In the genomic region with DNA sequence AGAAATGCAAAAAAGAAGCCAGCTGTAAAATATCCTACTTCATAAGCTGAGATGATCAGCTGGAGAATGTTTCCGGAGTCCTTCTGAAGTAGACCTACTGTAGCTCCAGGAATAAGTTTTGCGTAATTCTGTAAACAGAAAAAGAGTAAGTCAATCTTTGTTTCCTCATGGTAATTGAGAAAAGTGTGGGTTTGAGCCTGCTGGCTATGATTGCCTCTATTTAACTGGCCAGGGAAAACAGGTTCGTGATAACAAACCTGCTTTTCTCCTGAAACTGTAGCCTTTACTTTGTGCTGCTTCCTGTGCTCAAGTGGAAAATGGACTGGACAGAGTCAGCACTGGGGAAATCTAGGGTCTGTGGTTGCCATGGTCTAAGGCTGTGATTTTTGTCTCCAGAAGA, we compare ENCODE assay signal across 20 cellular contexts. TPM values are rescaled to one million over a fixed set of nuclear protein-coding genes. Genes with fewer than 3 reads are reported as not detected.
DNase-seq lines count a peak whose midpoint lies in the region; ATAC-seq and TF ChIP-seq lines count a peak whose summit lies in the region.
"Had no signal": no experiment of that assay in that cellular context is flagged by ENCODE, and none has a peak within 500 bp of the region (broad histone marks: within the 10 kb centered on the region; RNA-seq: fewer than 3 reads in every experiment).

No MANE protein-coding gene starts in this region.

- intact Hi-C loops in lower lobe of right lung (cut with DNase I), result no loop called here

- H3K36me3 ChIP-seq in lower lobe of right lung, result peaks cover 6% of the 10 kb centered on the region
- H3K36me3 ChIP-seq in thoracic aorta, result no peaks in the 10 kb centered on the region
- H3K36me3 ChIP-seq: adrenal gland, BE2C, neutrophil, tibial nerve had no signal

- H3K27ac ChIP-seq in lower lobe of right lung (no peak overlapping the region), thoracic aorta (peak overlapping the region; percentile 14 to 61)
- H3K27ac ChIP-seq: adrenal gland, neutrophil, tibial nerve had no signal

- H3K4me1 ChIP-seq in lower lobe of right lung (peaks cover 7% of the 10 kb centered on the region), thoracic aorta (ENCODE audit: control insufficient read depth in 1 of 2, low read depth in 2 of 2) (peaks cover 12 to 29% of the 10 kb centered on the region in 2 donors)
- H3K4me1 ChIP-seq: adrenal gland, BE2C had no signal

- H3K27me3 ChIP-seq in lower lobe of right lung (ENCODE audit: low read depth), result peaks cover 3% of the 10 kb centered on the region
- no peaks in the 10 kb centered on the region for H3K27me3 ChIP-seq in thoracic aorta (replicated peaks; ENCODE audit: insufficient read depth)
- H3K27me3 ChIP-seq: adrenal gland, BE2C, tibial nerve had no signal

- no peaks in the 10 kb centered on the region for H3K9me3 ChIP-seq in lower lobe of right lung
- no peaks in the 10 kb centered on the region for H3K9me3 ChIP-seq in thoracic aorta
- H3K9me3 ChIP-seq: adrenal gland, BE2C, neutrophil, tibial nerve had no signal

- TF ChIP-seq CTCF in cardiac fibroblast (IDR thresholded peaks at IDR 0.05; ENCODE audit: low read depth, low read length) (no peak), lower lobe of right lung (IDR thresholded peaks at IDR 0.05) (no peak), thoracic aorta (IDR thresholded peaks at IDR 0.05) (no peak)

- peak; percentile 30 for DNase-seq in SIG-M5 treated with dmso at 0.1 percent for 504 hours (lab: John Stamatoyannopoulos, UW; ENCODE audit: unreplicated experiment)
- no peak for DNase-seq in SIG-M5 (lab: John Stamatoyannopoulos, UW)
- peak; percentile 21 to 45 for DNase-seq in cardiac fibroblast (ENCODE audit: low read depth in 2 of 2)
- DNase-seq in lower lobe of right lung, result no peak
- no peak for DNase-seq in thoracic aorta (ENCODE audit: low spot score)
- DNase-seq in DMS79 treated with DMSO at 0.1 percent for 48 hours (lab: John Stamatoyannopoulos, UW), result no peak
- DNase-seq in NK-92 (lab: John Stamatoyannopoulos, UW; ENCODE audit: unreplicated experiment), result no peak
- no peak for DNase-seq in KG1 (lab: John Stamatoyannopoulos, UW)
- DNase-seq: activated CD4-positive, alpha-beta memory T cell treated with anti-CD3 and anti-CD28 coated beads for 36 hours; activated gamma-delta T cell treated with Interleukin-2 at 50 U/mL for 16 hours; adrenal gland; BE2C; DMS79; immature natural killer cell; NCI-H1105; NCI-H2081 treated with DMSO at 0.1 percent for 48 hours; NCI-H446 treated with DMSO at 0.1 percent for 48 hours; stimulated activated CD4-positive, alpha-beta T cell treated with anti-CD3 and anti-CD28 coated beads, Interleukin-4, amount 100 ng/mL, for 4 hours had no signal

- H3K4me3 ChIP-seq in cardiac fibroblast (replicated peaks in 1 of 2; ENCODE audit: low read depth in 2 of 2, low read length in 2 of 2), result no peak overlapping the region
- no peak overlapping the region for H3K4me3 ChIP-seq in lower lobe of right lung
- no peak overlapping the region for H3K4me3 ChIP-seq in thoracic aorta
- H3K4me3 ChIP-seq: adrenal gland, tibial nerve had no signal

- peak; percentile 64 to 74 for ATAC-seq in lower lobe of right lung
- no peak for ATAC-seq in thoracic aorta (ENCODE audit: insufficient number of reproducible peaks, low FRiP score, low read depth)

RNA-seq across cellular contexts. Expression of gene ITGB6, which starts 58.1 kb away (rescaled TPM):
- 65.2 TPM for total RNA-seq in lower lobe of right lung
- total RNA-seq in thoracic aorta, result under 1 TPM in 1 of 2 donors, not detected in 1; 0.99 TPM
- total RNA-seq: activated CD4-positive, alpha-beta memory T cell treated with anti-CD3 and anti-CD28 coated beads for 36 hours; tibial nerve had no signal

Comparison
In these comparisons a context has a peak if more than half of its experiments do, and no peak if none do; other contexts are left out.
1. DNase-seq: peak in SIG-M5 treated with dmso at 0.1 percent for 504 hours (single experiment) and cardiac fibroblast (2 of 2); none in SIG-M5 (single experiment), lower lobe of right lung (single experiment), thoracic aorta (single experiment), DMS79 treated with DMSO at 0.1 percent for 48 hours (single experiment), NK-92 (single experiment) and KG1 (single experiment).
2. RNA of gene ITGB6, which starts 58.1 kb away (total RNA-seq): 65.2 TPM in lower lobe of right lung (single experiment); 0.99 TPM in thoracic aorta; every median in the first group is over 10 times any median in the second.